Comparison of ENCODE assay signal across 1 cellular context in the genomic region with DNA sequence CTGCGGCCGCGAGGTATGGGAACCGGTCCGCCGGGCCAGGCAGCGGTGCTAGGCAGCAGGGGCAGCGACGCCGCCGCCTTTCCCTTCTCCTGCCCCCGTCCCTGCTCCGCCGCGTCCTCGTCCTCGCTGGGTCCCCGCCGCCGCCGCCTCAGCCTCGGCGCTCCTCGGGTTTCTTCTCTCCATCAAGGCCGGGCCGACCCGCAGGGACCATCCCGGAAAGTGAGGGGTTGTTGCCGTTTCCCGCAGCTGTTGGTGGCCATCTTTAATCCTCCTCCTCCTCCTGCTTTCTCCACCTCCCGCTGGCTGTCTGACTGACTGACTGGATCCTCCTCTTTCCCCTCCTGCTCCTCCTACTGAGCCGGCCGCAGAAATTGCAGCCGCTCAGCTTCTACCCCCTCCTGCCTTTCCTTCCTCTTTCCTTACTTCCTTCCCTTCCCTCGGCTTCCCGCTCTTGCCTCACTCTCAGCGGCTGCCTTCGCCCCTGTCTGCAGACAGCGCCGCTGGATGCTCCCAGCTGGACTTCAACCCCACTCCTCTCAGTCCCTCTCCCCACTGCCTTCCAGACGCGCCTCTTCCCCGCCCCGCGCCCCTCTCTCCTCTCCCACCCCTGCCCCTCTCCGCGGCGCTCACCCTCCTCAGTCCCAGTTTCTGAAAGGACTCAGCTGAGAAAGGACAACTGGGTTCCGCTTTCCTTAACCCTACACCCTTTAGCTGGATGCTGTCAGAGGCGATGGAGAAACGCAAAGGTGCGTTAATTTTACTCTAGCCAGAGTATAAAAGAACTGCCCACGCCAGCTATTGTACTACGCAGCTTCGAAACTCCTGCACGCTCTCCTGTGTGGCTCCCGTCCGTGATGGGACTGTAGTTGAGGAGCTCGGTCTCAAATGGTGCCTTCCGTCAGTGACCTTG.
TF ChIP-seq lines count a peak whose summit lies in the region.

A gene with protein sequence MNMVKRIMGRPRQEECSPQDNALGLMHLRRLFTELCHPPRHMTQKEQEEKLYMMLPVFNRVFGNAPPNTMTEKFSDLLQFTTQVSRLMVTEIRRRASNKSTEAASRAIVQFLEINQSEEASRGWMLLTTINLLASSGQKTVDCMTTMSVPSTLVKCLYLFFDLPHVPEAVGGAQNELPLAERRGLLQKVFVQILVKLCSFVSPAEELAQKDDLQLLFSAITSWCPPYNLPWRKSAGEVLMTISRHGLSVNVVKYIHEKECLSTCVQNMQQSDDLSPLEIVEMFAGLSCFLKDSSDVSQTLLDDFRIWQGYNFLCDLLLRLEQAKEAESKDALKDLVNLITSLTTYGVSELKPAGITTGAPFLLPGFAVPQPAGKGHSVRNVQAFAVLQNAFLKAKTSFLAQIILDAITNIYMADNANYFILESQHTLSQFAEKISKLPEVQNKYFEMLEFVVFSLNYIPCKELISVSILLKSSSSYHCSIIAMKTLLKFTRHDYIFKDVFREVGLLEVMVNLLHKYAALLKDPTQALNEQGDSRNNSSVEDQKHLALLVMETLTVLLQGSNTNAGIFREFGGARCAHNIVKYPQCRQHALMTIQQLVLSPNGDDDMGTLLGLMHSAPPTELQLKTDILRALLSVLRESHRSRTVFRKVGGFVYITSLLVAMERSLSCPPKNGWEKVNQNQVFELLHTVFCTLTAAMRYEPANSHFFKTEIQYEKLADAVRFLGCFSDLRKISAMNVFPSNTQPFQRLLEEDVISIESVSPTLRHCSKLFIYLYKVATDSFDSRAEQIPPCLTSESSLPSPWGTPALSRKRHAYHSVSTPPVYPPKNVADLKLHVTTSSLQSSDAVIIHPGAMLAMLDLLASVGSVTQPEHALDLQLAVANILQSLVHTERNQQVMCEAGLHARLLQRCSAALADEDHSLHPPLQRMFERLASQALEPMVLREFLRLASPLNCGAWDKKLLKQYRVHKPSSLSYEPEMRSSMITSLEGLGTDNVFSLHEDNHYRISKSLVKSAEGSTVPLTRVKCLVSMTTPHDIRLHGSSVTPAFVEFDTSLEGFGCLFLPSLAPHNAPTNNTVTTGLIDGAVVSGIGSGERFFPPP (N-terminal part only) (minus strand): TSS at position 309 of the 910 bp plus-strand sequence. CDS start 106,099 bp downstream, outside the sequence.

TF ChIP-seq in H1, 55 proteins besides CTCF, POLR2A, EP300 and RAD21 (continues in another document):
- TF ChIP-seq, protein P1, sequence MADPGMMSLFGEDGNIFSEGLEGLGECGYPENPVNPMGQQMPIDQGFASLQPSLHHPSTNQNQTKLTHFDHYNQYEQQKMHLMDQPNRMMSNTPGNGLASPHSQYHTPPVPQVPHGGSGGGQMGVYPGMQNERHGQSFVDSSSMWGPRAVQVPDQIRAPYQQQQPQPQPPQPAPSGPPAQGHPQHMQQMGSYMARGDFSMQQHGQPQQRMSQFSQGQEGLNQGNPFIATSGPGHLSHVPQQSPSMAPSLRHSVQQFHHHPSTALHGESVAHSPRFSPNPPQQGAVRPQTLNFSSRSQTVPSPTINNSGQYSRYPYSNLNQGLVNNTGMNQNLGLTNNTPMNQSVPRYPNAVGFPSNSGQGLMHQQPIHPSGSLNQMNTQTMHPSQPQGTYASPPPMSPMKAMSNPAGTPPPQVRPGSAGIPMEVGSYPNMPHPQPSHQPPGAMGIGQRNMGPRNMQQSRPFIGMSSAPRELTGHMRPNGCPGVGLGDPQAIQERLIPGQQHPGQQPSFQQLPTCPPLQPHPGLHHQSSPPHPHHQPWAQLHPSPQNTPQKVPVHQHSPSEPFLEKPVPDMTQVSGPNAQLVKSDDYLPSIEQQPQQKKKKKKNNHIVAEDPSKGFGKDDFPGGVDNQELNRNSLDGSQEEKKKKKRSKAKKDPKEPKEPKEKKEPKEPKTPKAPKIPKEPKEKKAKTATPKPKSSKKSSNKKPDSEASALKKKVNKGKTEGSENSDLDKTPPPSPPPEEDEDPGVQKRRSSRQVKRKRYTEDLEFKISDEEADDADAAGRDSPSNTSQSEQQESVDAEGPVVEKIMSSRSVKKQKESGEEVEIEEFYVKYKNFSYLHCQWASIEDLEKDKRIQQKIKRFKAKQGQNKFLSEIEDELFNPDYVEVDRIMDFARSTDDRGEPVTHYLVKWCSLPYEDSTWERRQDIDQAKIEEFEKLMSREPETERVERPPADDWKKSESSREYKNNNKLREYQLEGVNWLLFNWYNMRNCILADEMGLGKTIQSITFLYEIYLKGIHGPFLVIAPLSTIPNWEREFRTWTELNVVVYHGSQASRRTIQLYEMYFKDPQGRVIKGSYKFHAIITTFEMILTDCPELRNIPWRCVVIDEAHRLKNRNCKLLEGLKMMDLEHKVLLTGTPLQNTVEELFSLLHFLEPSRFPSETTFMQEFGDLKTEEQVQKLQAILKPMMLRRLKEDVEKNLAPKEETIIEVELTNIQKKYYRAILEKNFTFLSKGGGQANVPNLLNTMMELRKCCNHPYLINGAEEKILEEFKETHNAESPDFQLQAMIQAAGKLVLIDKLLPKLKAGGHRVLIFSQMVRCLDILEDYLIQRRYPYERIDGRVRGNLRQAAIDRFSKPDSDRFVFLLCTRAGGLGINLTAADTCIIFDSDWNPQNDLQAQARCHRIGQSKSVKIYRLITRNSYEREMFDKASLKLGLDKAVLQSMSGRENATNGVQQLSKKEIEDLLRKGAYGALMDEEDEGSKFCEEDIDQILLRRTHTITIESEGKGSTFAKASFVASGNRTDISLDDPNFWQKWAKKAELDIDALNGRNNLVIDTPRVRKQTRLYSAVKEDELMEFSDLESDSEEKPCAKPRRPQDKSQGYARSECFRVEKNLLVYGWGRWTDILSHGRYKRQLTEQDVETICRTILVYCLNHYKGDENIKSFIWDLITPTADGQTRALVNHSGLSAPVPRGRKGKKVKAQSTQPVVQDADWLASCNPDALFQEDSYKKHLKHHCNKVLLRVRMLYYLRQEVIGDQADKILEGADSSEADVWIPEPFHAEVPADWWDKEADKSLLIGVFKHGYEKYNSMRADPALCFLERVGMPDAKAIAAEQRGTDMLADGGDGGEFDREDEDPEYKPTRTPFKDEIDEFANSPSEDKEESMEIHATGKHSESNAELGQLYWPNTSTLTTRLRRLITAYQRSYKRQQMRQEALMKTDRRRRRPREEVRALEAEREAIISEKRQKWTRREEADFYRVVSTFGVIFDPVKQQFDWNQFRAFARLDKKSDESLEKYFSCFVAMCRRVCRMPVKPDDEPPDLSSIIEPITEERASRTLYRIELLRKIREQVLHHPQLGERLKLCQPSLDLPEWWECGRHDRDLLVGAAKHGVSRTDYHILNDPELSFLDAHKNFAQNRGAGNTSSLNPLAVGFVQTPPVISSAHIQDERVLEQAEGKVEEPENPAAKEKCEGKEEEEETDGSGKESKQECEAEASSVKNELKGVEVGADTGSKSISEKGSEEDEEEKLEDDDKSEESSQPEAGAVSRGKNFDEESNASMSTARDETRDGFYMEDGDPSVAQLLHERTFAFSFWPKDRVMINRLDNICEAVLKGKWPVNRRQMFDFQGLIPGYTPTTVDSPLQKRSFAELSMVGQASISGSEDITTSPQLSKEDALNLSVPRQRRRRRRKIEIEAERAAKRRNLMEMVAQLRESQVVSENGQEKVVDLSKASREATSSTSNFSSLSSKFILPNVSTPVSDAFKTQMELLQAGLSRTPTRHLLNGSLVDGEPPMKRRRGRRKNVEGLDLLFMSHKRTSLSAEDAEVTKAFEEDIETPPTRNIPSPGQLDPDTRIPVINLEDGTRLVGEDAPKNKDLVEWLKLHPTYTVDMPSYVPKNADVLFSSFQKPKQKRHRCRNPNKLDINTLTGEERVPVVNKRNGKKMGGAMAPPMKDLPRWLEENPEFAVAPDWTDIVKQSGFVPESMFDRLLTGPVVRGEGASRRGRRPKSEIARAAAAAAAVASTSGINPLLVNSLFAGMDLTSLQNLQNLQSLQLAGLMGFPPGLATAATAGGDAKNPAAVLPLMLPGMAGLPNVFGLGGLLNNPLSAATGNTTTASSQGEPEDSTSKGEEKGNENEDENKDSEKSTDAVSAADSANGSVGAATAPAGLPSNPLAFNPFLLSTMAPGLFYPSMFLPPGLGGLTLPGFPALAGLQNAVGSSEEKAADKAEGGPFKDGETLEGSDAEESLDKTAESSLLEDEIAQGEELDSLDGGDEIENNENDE (IDR thresholded peaks at IDR 0.05; ENCODE audit: insufficient replicate concordance, low read length): no peak
- TF ChIP-seq CHD1 (IDR thresholded peaks at IDR 0.05; ENCODE audit: low read depth, low read length) (no peak), TBP (IDR thresholded peaks at IDR 0.05; ENCODE audit: low read depth, low read length) (peak; percentile 69; the same call in 1 of the 2 replicates), RFX5 (IDR thresholded peaks at IDR 0.05; ENCODE audit: borderline replicate concordance, low read depth, low read length) (no peak), RXRA (IDR thresholded peaks at IDR 0.05; ENCODE audit: insufficient read depth, low read depth, low read length) (no peak), KDM4A (IDR thresholded peaks at IDR 0.05; ENCODE audit: low read depth, low read length, severe bottlenecking) (no peak), CHD2 (IDR thresholded peaks at IDR 0.05; ENCODE audit: low read length) (no peak), POU5F1 (IDR thresholded peaks at IDR 0.05; ENCODE audit: low read depth, low read length) (no peak), GTF2F1 (IDR thresholded peaks at IDR 0.05; ENCODE audit: borderline replicate concordance, low read depth, low read length) (no peak), SAP30 (IDR thresholded peaks at IDR 0.05; ENCODE audit: insufficient read depth, insufficient replicate concordance, low read length) (peak; percentile 63), PHF8 (conservative IDR thresholded peaks at IDR 0.05; ENCODE audit: low read depth, low read length) (peak; percentile 84; the same call in 1 of the 2 replicates), TCF12 (IDR thresholded peaks at IDR 0.05; ENCODE audit: low read depth, low read length) (no peak), BRCA1 (IDR thresholded peaks at IDR 0.05; ENCODE audit: low read depth, low read length) (no peak), BACH1 (IDR thresholded peaks at IDR 0.05; ENCODE audit: low read length) (no peak), SIN3A (conservative IDR thresholded peaks at IDR 0.05 in 1 of 2, IDR thresholded peaks at IDR 0.05 in 1 of 2; ENCODE audit: low read depth in 1 of 2, low read length in 2 of 2) (peak; percentile 41 to 74; a peak in 1 of 4 replicates), CBX5 (IDR thresholded peaks at IDR 0.05; ENCODE audit: low read depth, low read length) (no peak), BCL11A (IDR thresholded peaks at IDR 0.05; ENCODE audit: low read depth in 2 of 2, low read length in 2 of 2) (no peak), TAF7 (optimal IDR thresholded peaks at IDR 0.05; ENCODE audit: borderline replicate concordance, low read depth, low read length) (peak; percentile 28), SP2 (IDR thresholded peaks at IDR 0.05; ENCODE audit: low read length) (no peak), RNF2 (IDR thresholded peaks at IDR 0.05; ENCODE audit: borderline replicate concordance, low read depth, low read length, missing control alignments, poor library complexity, severe bottlenecking) (no peak), EZH2 (IDR thresholded peaks at IDR 0.05; ENCODE audit: low read depth, low read length, severe bottlenecking) (no peak), SIX5 (IDR thresholded peaks at IDR 0.05; ENCODE audit: low read depth, low read length) (no peak), ASH2L (IDR thresholded peaks at IDR 0.05; ENCODE audit: low read length) (peak; percentile 93), HDAC2 (IDR thresholded peaks at IDR 0.05; ENCODE audit: borderline replicate concordance in 1 of 2, low read depth in 2 of 2, low read length in 2 of 2) (peak in 1 of 2 experiments; percentile 34; a peak in 2 of 4 replicates), YY1 (IDR thresholded peaks at IDR 0.05; ENCODE audit: low read depth, low read length) (peak; percentile 94), CEBPB (IDR thresholded peaks at IDR 0.05; ENCODE audit: low read depth, low read length) (no peak), SUZ12 (IDR thresholded peaks at IDR 0.05; ENCODE audit: low read length) (no peak), CREB1 (IDR thresholded peaks at IDR 0.05) (no peak), KDM5A (IDR thresholded peaks at IDR 0.05; ENCODE audit: low read length) (0 out of 2 replicates have a peak, but pooled peaks have one; percentile 37), SP4 (IDR thresholded peaks at IDR 0.05; ENCODE audit: low read length) (no peak; the same call in 1 of the 2 replicates), GABPA (IDR thresholded peaks at IDR 0.05; ENCODE audit: borderline replicate concordance, insufficient read depth, low read length) (no peak), CTBP2 (IDR thresholded peaks at IDR 0.05; ENCODE audit: borderline replicate concordance, insufficient read depth, insufficient read length, low read length) (peak; percentile 25), NANOG (IDR thresholded peaks at IDR 0.05; ENCODE audit: insufficient read depth, low read depth, low read length, poor library complexity, severe bottlenecking) (no peak), FOSL1 (IDR thresholded peaks at IDR 0.05; ENCODE audit: insufficient read depth, low read depth, low read length) (no peak), SP1 (IDR thresholded peaks at IDR 0.05; ENCODE audit: low read depth, low read length) (no peak), HDAC6 (IDR thresholded peaks at IDR 0.05; ENCODE audit: low read depth, low read length) (no peak), TAF1 (IDR thresholded peaks at IDR 0.05; ENCODE audit: low read depth, low read length) (peak; percentile 80), RBBP5 (IDR thresholded peaks at IDR 0.05; ENCODE audit: borderline replicate concordance, low read depth, low read length) (peak; percentile 80), MAFK (IDR thresholded peaks at IDR 0.05; ENCODE audit: low read depth, low read length) (no peak), SRF (IDR thresholded peaks at IDR 0.05; ENCODE audit: low read depth, low read length) (no peak), EGR1 (IDR thresholded peaks at IDR 0.05; ENCODE audit: borderline replicate concordance, low read depth, low read length) (no peak), TEAD4 (IDR thresholded peaks at IDR 0.05; ENCODE audit: low read depth, low read length) (no peak)
- TF ChIP-seq, protein P2, sequence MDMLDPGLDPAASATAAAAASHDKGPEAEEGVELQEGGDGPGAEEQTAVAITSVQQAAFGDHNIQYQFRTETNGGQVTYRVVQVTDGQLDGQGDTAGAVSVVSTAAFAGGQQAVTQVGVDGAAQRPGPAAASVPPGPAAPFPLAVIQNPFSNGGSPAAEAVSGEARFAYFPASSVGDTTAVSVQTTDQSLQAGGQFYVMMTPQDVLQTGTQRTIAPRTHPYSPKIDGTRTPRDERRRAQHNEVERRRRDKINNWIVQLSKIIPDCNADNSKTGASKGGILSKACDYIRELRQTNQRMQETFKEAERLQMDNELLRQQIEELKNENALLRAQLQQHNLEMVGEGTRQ (IDR thresholded peaks at IDR 0.05; ENCODE audit: low read length): no peak
- TF ChIP-seq, protein P3, sequence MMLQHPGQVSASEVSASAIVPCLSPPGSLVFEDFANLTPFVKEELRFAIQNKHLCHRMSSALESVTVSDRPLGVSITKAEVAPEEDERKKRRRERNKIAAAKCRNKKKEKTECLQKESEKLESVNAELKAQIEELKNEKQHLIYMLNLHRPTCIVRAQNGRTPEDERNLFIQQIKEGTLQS (IDR thresholded peaks at IDR 0.05; ENCODE audit: insufficient read depth, low read depth, low read length): no peak
- TF ChIP-seq, protein P4, sequence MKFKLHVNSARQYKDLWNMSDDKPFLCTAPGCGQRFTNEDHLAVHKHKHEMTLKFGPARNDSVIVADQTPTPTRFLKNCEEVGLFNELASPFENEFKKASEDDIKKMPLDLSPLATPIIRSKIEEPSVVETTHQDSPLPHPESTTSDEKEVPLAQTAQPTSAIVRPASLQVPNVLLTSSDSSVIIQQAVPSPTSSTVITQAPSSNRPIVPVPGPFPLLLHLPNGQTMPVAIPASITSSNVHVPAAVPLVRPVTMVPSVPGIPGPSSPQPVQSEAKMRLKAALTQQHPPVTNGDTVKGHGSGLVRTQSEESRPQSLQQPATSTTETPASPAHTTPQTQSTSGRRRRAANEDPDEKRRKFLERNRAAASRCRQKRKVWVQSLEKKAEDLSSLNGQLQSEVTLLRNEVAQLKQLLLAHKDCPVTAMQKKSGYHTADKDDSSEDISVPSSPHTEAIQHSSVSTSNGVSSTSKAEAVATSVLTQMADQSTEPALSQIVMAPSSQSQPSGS (IDR thresholded peaks at IDR 0.05; ENCODE audit: low read length): no peak
